ENCODE assay signal across 12 cellular contexts in genomic region chr6:82568290-82568993, GRCh38.
A peak's percentile ranks its signal among the peaks of the same experiment; 100 is the strongest.
DNase-seq lines count a peak whose midpoint lies in the region; ATAC-seq lines count a peak whose summit lies in the region.
"Had no signal": no experiment of that assay in that cellular context is flagged by ENCODE, and none has a peak within 500 bp of the region (broad histone marks: within the 10 kb centered on the region; RNA-seq: fewer than 3 reads in every experiment).

No MANE protein-coding gene starts in this region.

- H3K4me1 Mint-ChIP-seq in activated T-helper 17 cell treated with anti-CD3 and anti-CD28 coated beads, Interleukin-2, amount 50 U/mL, for 72 hours, result no peaks in the 10 kb centered on the region
- H3K4me1 Mint-ChIP-seq in naive thymus-derived CD8-positive, alpha-beta T cell, result no peaks in the 10 kb centered on the region
- H3K4me1 Mint-ChIP-seq: activated naive CD4-positive, alpha-beta T cell treated with anti-CD3 and anti-CD28 coated beads, Interleukin-2, amount 50 U/mL, for 24 hours had no signal

- in situ Hi-C loops in G401 (cut with HindIII; ENCODE audit: low sequenced_read_pairs) (no loop called here), KBM-7 (cut with MboI; ENCODE audit: low pct_unique_long_range_greater_than_20kb, low sequenced_read_pairs) (no loop called here)

- H3K9me3 Mint-ChIP-seq in activated T-helper 17 cell treated with anti-CD3 and anti-CD28 coated beads, Interleukin-2, amount 50 U/mL, for 72 hours, result peaks cover 3% of the 10 kb centered on the region
- peaks cover 0 to 2% (median 0%) of the 10 kb centered on the region in 9 donors for H3K9me3 Mint-ChIP-seq in naive thymus-derived CD8-positive, alpha-beta T cell
- H3K9me3 Mint-ChIP-seq: activated naive CD4-positive, alpha-beta T cell treated with anti-CD3 and anti-CD28 coated beads, Interleukin-2, amount 50 U/mL, for 24 hours; WTC11 had no signal

- no peaks in the 10 kb centered on the region for H3K9me3 ChIP-seq in Karpas-422 (ENCODE audit: low read length)
- H3K9me3 ChIP-seq: stomach had no signal

- no peaks in the 10 kb centered on the region for H3K27me3 ChIP-seq in Karpas-422 (ENCODE audit: low read length)
- H3K27me3 ChIP-seq: hepatocyte, stomach had no signal

- no peak overlapping the region for H2AFZ ChIP-seq in Karpas-422 (ENCODE audit: low read length)
- H2AFZ ChIP-seq: hepatocyte had no signal

- no peaks in the 10 kb centered on the region for H3K4me1 ChIP-seq in Karpas-422 (ENCODE audit: low read length)
- H3K4me1 ChIP-seq: stomach had no signal

- no peaks in the 10 kb centered on the region for H3K36me3 Mint-ChIP-seq in activated T-helper 17 cell treated with anti-CD3 and anti-CD28 coated beads, Interleukin-2, amount 50 U/mL, for 72 hours (ENCODE audit: low read depth)
- H3K36me3 Mint-ChIP-seq in naive thymus-derived CD8-positive, alpha-beta T cell, result no peaks in the 10 kb centered on the region
- H3K36me3 Mint-ChIP-seq: activated naive CD4-positive, alpha-beta T cell treated with anti-CD3 and anti-CD28 coated beads, Interleukin-2, amount 50 U/mL, for 24 hours; WTC11 had no signal

- no peak overlapping the region for H3K27ac ChIP-seq in Karpas-422 (ENCODE audit: low read length)
- H3K27ac ChIP-seq: hepatocyte, stomach had no signal

- no peaks in the 10 kb centered on the region for H3K79me2 ChIP-seq in Karpas-422 (ENCODE audit: low read length)
- H3K79me2 ChIP-seq: hepatocyte had no signal

- no peak overlapping the region for H3K4me3 Mint-ChIP-seq in activated T-helper 17 cell treated with anti-CD3 and anti-CD28 coated beads, Interleukin-2, amount 50 U/mL, for 72 hours
- no peak overlapping the region for H3K4me3 Mint-ChIP-seq in naive thymus-derived CD8-positive, alpha-beta T cell
- H3K4me3 Mint-ChIP-seq: activated naive CD4-positive, alpha-beta T cell treated with anti-CD3 and anti-CD28 coated beads, Interleukin-2, amount 50 U/mL, for 24 hours; WTC11 had no signal

- no peaks in the 10 kb centered on the region for H3K9me2 ChIP-seq in Karpas-422 (replicated peaks; ENCODE audit: insufficient read depth, low read length)

- no peaks in the 10 kb centered on the region for H3K36me3 ChIP-seq in Karpas-422 (ENCODE audit: insufficient read depth, low read length)
- H3K36me3 ChIP-seq: stomach had no signal

- no peaks in the 10 kb centered on the region for H4K20me1 ChIP-seq in Karpas-422 (ENCODE audit: insufficient read depth, low read depth, low read length)

- H3K9ac ChIP-seq in Karpas-422 (ENCODE audit: low read length), result no peak overlapping the region

- peak; percentile 17 for DNase-seq in G401 (ENCODE audit: low spot score)
- DNase-seq in NCI-H2081 treated with DMSO at 0.1 percent for 48 hours (lab: John Stamatoyannopoulos, UW), result peak; percentile 38
- no peak for DNase-seq in KBM-7
- no peak for DNase-seq in Karpas-422
- no peak for DNase-seq in naive thymus-derived CD8-positive, alpha-beta T cell
- DNase-seq: stomach had no signal

- no peak overlapping the region for H3K27ac Mint-ChIP-seq in activated T-helper 17 cell treated with anti-CD3 and anti-CD28 coated beads, Interleukin-2, amount 50 U/mL, for 72 hours
- no peak overlapping the region for H3K27ac Mint-ChIP-seq in naive thymus-derived CD8-positive, alpha-beta T cell
- H3K27ac Mint-ChIP-seq: activated naive CD4-positive, alpha-beta T cell treated with anti-CD3 and anti-CD28 coated beads, Interleukin-2, amount 50 U/mL, for 24 hours; WTC11 had no signal

- POLR2A ChIA-PET in naive thymus-derived CD8-positive, alpha-beta T cell (lab: Charles Lee), result no interaction called here

- no peak overlapping the region for H3K4me3 ChIP-seq in Karpas-422 (ENCODE audit: low read length)
- H3K4me3 ChIP-seq: hepatocyte, stomach had no signal

- H3K27me3 Mint-ChIP-seq in activated T-helper 17 cell treated with anti-CD3 and anti-CD28 coated beads, Interleukin-2, amount 50 U/mL, for 72 hours, result peaks cover 3% of the 10 kb centered on the region
- no peaks in the 10 kb centered on the region for H3K27me3 Mint-ChIP-seq in naive thymus-derived CD8-positive, alpha-beta T cell
- H3K27me3 Mint-ChIP-seq: activated naive CD4-positive, alpha-beta T cell treated with anti-CD3 and anti-CD28 coated beads, Interleukin-2, amount 50 U/mL, for 24 hours had no signal

- no peak overlapping the region for H3K4me2 ChIP-seq in Karpas-422 (ENCODE audit: low read depth, low read length, poor library complexity, severe bottlenecking)
- H3K4me2 ChIP-seq: hepatocyte had no signal

- ATAC-seq in GM19438 (IDR thresholded peaks at IDR 0.05; ENCODE audit: low read depth, unreplicated experiment) (peak; percentile 71), HG03025 (IDR thresholded peaks at IDR 0.05; ENCODE audit: low FRiP score, unreplicated experiment) (peak; percentile 87)
- no peak for ATAC-seq in activated T-helper 17 cell treated with anti-CD3 and anti-CD28 coated beads, Interleukin-2, amount 50 U/mL, for 72 hours (replicated peaks)
- ATAC-seq in naive thymus-derived CD8-positive, alpha-beta T cell, result no peak
- ATAC-seq: WTC11 had no signal

Comparison
In these comparisons a context has a peak if more than half of its experiments do, and no peak if none do; other contexts are left out.
1. DNase-seq: peak in G401 (single experiment) and NCI-H2081 treated with DMSO at 0.1 percent for 48 hours (single experiment); none in KBM-7 (single experiment), Karpas-422 (single experiment) and naive thymus-derived CD8-positive, alpha-beta T cell (0 of 10).
2. ATAC-seq: peak in GM19438 (single experiment) and HG03025 (single experiment); none in activated T-helper 17 cell treated with anti-CD3 and anti-CD28 coated beads, Interleukin-2, amount 50 U/mL, for 72 hours (single experiment) and naive thymus-derived CD8-positive, alpha-beta T cell (0 of 2).